ENCODE assay signal across 24 cellular contexts in genomic region chr14:56745091-56745490, GRCh38.
"Had no signal": no experiment of that assay in that cellular context is flagged by ENCODE, and none has a peak within 500 bp of the region (broad histone marks: within the 10 kb centered on the region; RNA-seq: fewer than 3 reads in every experiment).

No MANE protein-coding gene starts in this region.

- H3K27ac ChIP-seq: adrenal gland, breast epithelium, Peyer's patch, RWPE1 had no signal

- H3K9me3 ChIP-seq: adrenal gland, breast epithelium, Peyer's patch had no signal

- H3K36me3 ChIP-seq: adrenal gland, breast epithelium, Peyer's patch had no signal

- H3K36me3 Mint-ChIP-seq: activated CD4-positive, alpha-beta memory T cell treated with anti-CD3 and anti-CD28 coated beads for 36 hours; activated naive CD8-positive, alpha-beta T cell treated with anti-CD3 and anti-CD28 coated beads, Interleukin-2, amount 10 ng/mL, durations not matched to agents 7 days and 5 days had no signal

- H3K4me1 ChIP-seq: adrenal gland, breast epithelium, Peyer's patch had no signal

- H3K4me3 ChIP-seq: adrenal gland, breast epithelium, Peyer's patch had no signal

- DNase-seq: activated B cell treated with CpG ODN at 0.5 μM for 24 hours; activated CD4-positive, alpha-beta memory T cell treated with anti-CD3 and anti-CD28 coated beads for 36 hours; activated CD4-positive, alpha-beta T cell treated with anti-CD3 and anti-CD28 coated beads, Interleukin-2, amount 10 ng/mL, durations not matched to agents 7 days and 5 days; activated gamma-delta T cell; activated naive CD4-positive, alpha-beta T cell treated with anti-CD3 and anti-CD28 coated beads for 36 hours; activated naive CD8-positive, alpha-beta T cell treated with anti-CD3 and anti-CD28 coated beads, Interleukin-2, amount 10 ng/mL, durations not matched to agents 7 days and 5 days; activated T-cell treated with anti-CD3 and anti-CD28 coated beads for 4 hours; activated T-cell treated with anti-CD3 and anti-CD28 coated beads, Interleukin-2, amount 50 U/mL, for 48 hours; adrenal gland; anterior cingulate cortex; central memory CD4-positive, alpha-beta T cell; MM.1S; NCI-H1105; NCI-H1436 treated with DMSO at 0.1 percent for 48 hours; NCI-H187; NCI-H2081; NCI-H510A treated with DMSO at 0.1 percent for 48 hours; Peyer's patch; Right ventricle myocardium superior; T-helper 17 cell; T-helper 9 cell had no signal

- H3K9me3 Mint-ChIP-seq: activated B cell treated with CpG ODN at 0.5 μM for 24 hours; activated CD4-positive, alpha-beta memory T cell treated with anti-CD3 and anti-CD28 coated beads for 36 hours; activated CD4-positive, alpha-beta T cell treated with anti-CD3 and anti-CD28 coated beads, Interleukin-2, amount 10 ng/mL, durations not matched to agents 7 days and 5 days; activated naive CD4-positive, alpha-beta T cell treated with anti-CD3 and anti-CD28 coated beads for 36 hours; activated naive CD8-positive, alpha-beta T cell treated with anti-CD3 and anti-CD28 coated beads, Interleukin-2, amount 10 ng/mL, durations not matched to agents 7 days and 5 days; activated T-helper 17 cell treated with anti-CD3 and anti-CD28 coated beads, Interleukin-2, amount 50 U/mL, for 72 hours had no signal

- H3K4me1 Mint-ChIP-seq: activated B cell treated with CpG ODN at 0.5 μM for 24 hours; activated CD4-positive, alpha-beta T cell treated with anti-CD3 and anti-CD28 coated beads, Interleukin-2, amount 10 ng/mL, durations not matched to agents 7 days and 5 days; activated naive CD8-positive, alpha-beta T cell treated with anti-CD3 and anti-CD28 coated beads, Interleukin-2, amount 10 ng/mL, durations not matched to agents 7 days and 5 days; activated T-helper 17 cell treated with anti-CD3 and anti-CD28 coated beads, Interleukin-2, amount 50 U/mL, for 72 hours; T-helper 17 cell had no signal

- H3K27ac Mint-ChIP-seq: activated B cell treated with CpG ODN at 0.5 μM for 24 hours; activated CD4-positive, alpha-beta memory T cell treated with anti-CD3 and anti-CD28 coated beads for 36 hours; activated CD4-positive, alpha-beta T cell treated with anti-CD3 and anti-CD28 coated beads, Interleukin-2, amount 10 ng/mL, durations not matched to agents 7 days and 5 days; activated naive CD4-positive, alpha-beta T cell treated with anti-CD3 and anti-CD28 coated beads for 36 hours; activated naive CD8-positive, alpha-beta T cell treated with anti-CD3 and anti-CD28 coated beads, Interleukin-2, amount 10 ng/mL, durations not matched to agents 7 days and 5 days; activated T-helper 17 cell treated with anti-CD3 and anti-CD28 coated beads, Interleukin-2, amount 50 U/mL, for 72 hours; T-helper 17 cell had no signal

- H3K27me3 ChIP-seq: adrenal gland, breast epithelium, Peyer's patch had no signal

- H3K4me3 Mint-ChIP-seq: activated B cell treated with CpG ODN at 0.5 μM for 24 hours; activated CD4-positive, alpha-beta memory T cell treated with anti-CD3 and anti-CD28 coated beads for 36 hours; activated CD4-positive, alpha-beta T cell treated with anti-CD3 and anti-CD28 coated beads, Interleukin-2, amount 10 ng/mL, durations not matched to agents 7 days and 5 days; activated naive CD4-positive, alpha-beta T cell treated with anti-CD3 and anti-CD28 coated beads for 36 hours; activated naive CD8-positive, alpha-beta T cell treated with anti-CD3 and anti-CD28 coated beads, Interleukin-2, amount 10 ng/mL, durations not matched to agents 7 days and 5 days; activated T-helper 17 cell treated with anti-CD3 and anti-CD28 coated beads, Interleukin-2, amount 50 U/mL, for 72 hours; T-helper 17 cell had no signal
